In genomic region chr2:227785293-227785692, GRCh38 we compare ENCODE assay signal across 23 cellular contexts. TPM values are rescaled to one million over a fixed set of nuclear protein-coding genes. Genes with fewer than 3 reads are reported as not detected.
A peak's percentile ranks its signal among the peaks of the same experiment; 100 is the strongest.
DNase-seq lines count a peak whose midpoint lies in the region; ATAC-seq, FAIRE-seq and TF ChIP-seq lines count a peak whose summit lies in the region.
"Had no signal": no experiment of that assay in that cellular context is flagged by ENCODE, and none has a peak within 500 bp of the region (broad histone marks: within the 10 kb centered on the region; RNA-seq: fewer than 3 reads in every experiment).

No MANE protein-coding gene starts in this region.

- TF ChIP-seq CTCF in epithelial cell of esophagus (IDR thresholded peaks at IDR 0.05; ENCODE audit: insufficient read depth, low read depth, low read length, missing control alignments) (no peak), osteoblast (IDR thresholded peaks at IDR 0.05; ENCODE audit: extremely low read depth, low read depth, low read length) (no peak)

- no peaks in the 10 kb centered on the region for H3K36me3 ChIP-seq in osteoblast (ENCODE audit: insufficient read depth, low read length)
- H3K36me3 ChIP-seq: HAP-1 had no signal

- H3K27me3 ChIP-seq in osteoblast (ENCODE audit: insufficient read depth, low read length), result no peaks in the 10 kb centered on the region

- no peaks in the 10 kb centered on the region for H3K79me2 ChIP-seq in osteoblast (ENCODE audit: insufficient read depth, low read length)

- no peaks in the 10 kb centered on the region for H4K20me1 ChIP-seq in osteoblast (ENCODE audit: insufficient read depth, low read length)

- no peak overlapping the region for H3K4me3 ChIP-seq in epithelial cell of esophagus (ENCODE audit: low read length)
- no peak overlapping the region for H3K4me3 ChIP-seq in osteoblast (ENCODE audit: insufficient read depth, low read length)
- H3K4me3 ChIP-seq: HAP-1 had no signal

- no peak for ATAC-seq in HG03378 (IDR thresholded peaks at IDR 0.05; ENCODE audit: unreplicated experiment)
- ATAC-seq: PC-3 had no signal

- no peak overlapping the region for H3K27ac ChIP-seq in osteoblast (ENCODE audit: low read depth, low read length)
- H3K27ac ChIP-seq: 22Rv1, C4-2B, HL-60, KMS-11, RWPE1 had no signal

- DNase-seq in DMS79 treated with DMSO at 0.1 percent for 48 hours (lab: John Stamatoyannopoulos, UW) (peak; percentile 5), DMS79 (lab: John Stamatoyannopoulos, UW) (no peak), RCC 7860 (ENCODE audit: low spot score) (no peak), epithelial cell of esophagus (ENCODE audit: low read depth) (peak; percentile 62), renal cortical epithelial cell (ENCODE audit: low read depth) (peak; percentile 56), osteoblast (ENCODE audit: insufficient read length, low spot score, missing footprints) (no peak), GOT3 (lab: John Stamatoyannopoulos, UW) (no peak)
- DNase-seq: AML-193, DND-41, NCI-H1436 treated with DMSO at 0.1 percent for 48 hours, NCI-H2029 treated with DMSO at 0.1 percent for 48 hours, NCI-H524 treated with DMSO at 0.1 percent for 48 hours, PC-3 had no signal

- H3K4me1 ChIP-seq in osteoblast (ENCODE audit: insufficient read depth, low read length), result no peaks in the 10 kb centered on the region

- H2AFZ ChIP-seq in osteoblast (ENCODE audit: low read length), result no peak overlapping the region

- FAIRE-seq in RCC 7860 (lab: Jason Lieb, UNC), result peak; percentile 44

- H3K9me3 ChIP-seq in osteoblast (ENCODE audit: low read depth, low read length), result no peaks in the 10 kb centered on the region
- H3K9me3 ChIP-seq: HAP-1 had no signal

- no peak overlapping the region for H3K4me2 ChIP-seq in osteoblast (ENCODE audit: insufficient read depth, low read length)
- H3K4me2 ChIP-seq: KMS-11 had no signal

RNA-seq across cellular contexts. Expression of gene CCL20, which starts 28.3 kb away (rescaled TPM):
- 1.4 and 204 TPM in 2 replicates for total RNA-seq in renal cortical epithelial cell
- total RNA-seq in osteoblast, result 1.1 and 1.2 TPM in 2 replicates
- total RNA-seq: G401, M059J had no signal

RNA-seq across cellular contexts. Expression of gene SCYGR8, which starts 39.6 kb away (rescaled TPM):
- total RNA-seq in renal cortical epithelial cell (not detected in 2 replicates), osteoblast (not detected in 2 replicates)
- total RNA-seq: G401, HT1080, M059J, PC-3 had no signal

RNA-seq across cellular contexts. Expression of gene SCYGR7, which starts 57.2 kb away (rescaled TPM):
- not detected in 2 replicates for total RNA-seq in renal cortical epithelial cell
- not detected in 2 replicates for total RNA-seq in osteoblast
- total RNA-seq: G401, HT1080, M059J, PC-3 had no signal

Comparison
In these comparisons a context has a peak if more than half of its experiments do, and no peak if none do; other contexts are left out.
1. DNase-seq: peak in DMS79 treated with DMSO at 0.1 percent for 48 hours (single experiment), epithelial cell of esophagus (single experiment) and renal cortical epithelial cell (single experiment); none in DMS79 (single experiment), RCC 7860 (single experiment), osteoblast (single experiment) and GOT3 (single experiment).